In the genomic region with DNA sequence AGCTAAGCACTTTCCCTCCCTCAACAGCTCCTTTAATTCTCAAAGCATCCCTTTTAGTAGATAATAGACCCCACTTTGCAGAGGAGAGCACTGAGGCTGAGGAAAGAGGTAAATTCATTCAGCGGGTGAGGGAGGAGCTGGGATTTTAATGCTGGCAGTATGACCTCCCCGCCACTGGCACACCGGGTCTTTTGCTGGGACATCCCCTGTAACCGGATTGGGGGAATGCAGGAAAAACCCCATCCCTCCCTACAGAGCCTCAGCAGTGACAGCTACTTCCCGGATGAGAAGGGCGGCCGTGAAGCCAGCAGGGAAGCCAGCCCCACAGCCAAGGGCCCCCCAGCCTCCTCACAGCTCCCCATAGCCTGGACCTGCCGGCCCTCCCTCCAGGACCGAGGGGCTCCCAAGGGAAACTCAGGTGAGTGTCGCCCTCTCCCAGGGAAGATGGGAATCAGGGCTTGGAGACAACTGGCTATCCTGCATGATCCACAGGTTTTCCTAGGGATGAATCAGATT, we compare ENCODE assay signal across 23 cellular contexts. TPM values are rescaled to one million over a fixed set of nuclear protein-coding genes. Genes with fewer than 3 reads are reported as not detected.
DNase-seq lines count a peak whose midpoint lies in the region; ATAC-seq and TF ChIP-seq lines count a peak whose summit lies in the region.
"Had no signal": no experiment of that assay in that cellular context is flagged by ENCODE, and none has a peak within 500 bp of the region (broad histone marks: within the 10 kb centered on the region; RNA-seq: fewer than 3 reads in every experiment).

No MANE protein-coding gene starts in this region.

- no peak overlapping the region for H2BK5ac ChIP-seq in H9 (ENCODE audit: insufficient read length, low read length)

- no peaks in the 10 kb centered on the region; a peak in 1 of 5 replicates for H3K9me3 Mint-ChIP-seq in H9
- H3K9me3 Mint-ChIP-seq in endothelial cell (ENCODE audit: unreplicated experiment), result no peaks in the 10 kb centered on the region
- H3K9me3 Mint-ChIP-seq: CD8-positive, alpha-beta T cell had no signal

- H3K27me3 ChIP-seq in H9 (ENCODE audit: insufficient read depth, low read length) (no peaks in the 10 kb centered on the region), colonic mucosa (no peaks in the 10 kb centered on the region), spleen (replicated peaks in 1 of 7) (no peaks in the 10 kb centered on the region)

- no peak overlapping the region for H3K27ac ChIP-seq in H9 (ENCODE audit: insufficient read length, low read depth, low read length)
- no peak overlapping the region for H3K27ac ChIP-seq in colonic mucosa
- peak overlapping the region in 7 of 8 donors; percentile 36 to 85 (median 78) for H3K27ac ChIP-seq in spleen

- H3K36me3 Mint-ChIP-seq in H9 (ENCODE audit: insufficient read depth in 1 of 3, low read depth in 3 of 3), result peaks cover 3 to 17% (median 15%) of the 10 kb centered on the region in 3 experiments
- peaks cover 11% of the 10 kb centered on the region for H3K36me3 Mint-ChIP-seq in endothelial cell (ENCODE audit: low read depth, unreplicated experiment)

- no peak for TF ChIP-seq CTCF in H9 (conservative IDR thresholded peaks at IDR 0.05)
- no peak for TF ChIP-seq CTCF in colonic mucosa (IDR thresholded peaks at IDR 0.05)
- no peak for TF ChIP-seq CTCF in endothelial cell (IDR thresholded peaks at IDR 0.05; ENCODE audit: unreplicated experiment)
- no peak for TF ChIP-seq CTCF in spleen (IDR thresholded peaks at IDR 0.05 in 8 of 11, conservative IDR thresholded peaks at IDR 0.05 in 3 of 11)

- H3K4me3 Mint-ChIP-seq in H9 (peak overlapping the region in 1 of 2 experiments; percentile 4; a peak in 1 of 5 replicates), endothelial cell (ENCODE audit: unreplicated experiment) (no peak overlapping the region)
- H3K4me3 Mint-ChIP-seq: CD8-positive, alpha-beta T cell had no signal

- H3K23ac ChIP-seq in H9 (ENCODE audit: insufficient read length, low read depth, low read length), result no peak overlapping the region

- no peak overlapping the region for H3K56ac ChIP-seq in H9 (ENCODE audit: insufficient read length, low read depth, low read length)

- H3K27me3 Mint-ChIP-seq in H9 (ENCODE audit: low read depth) (no peaks in the 10 kb centered on the region), endothelial cell (ENCODE audit: unreplicated experiment) (peaks cover 10% of the 10 kb centered on the region)

- no peak overlapping the region for H3T11ph ChIP-seq in H9 (ENCODE audit: low read length)

- H3K4me3 ChIP-seq in colonic mucosa, result no peak overlapping the region
- H3K4me3 ChIP-seq in spleen, result peak overlapping the region in 6 of 8 donors; percentile 5 to 63 (median 28)
- H3K4me3 ChIP-seq: GM12878 had no signal

- H4K20me1 ChIP-seq in H9 (ENCODE audit: control insufficient read depth, insufficient read depth, insufficient read length), result no peaks in the 10 kb centered on the region

- H3K4me1 ChIP-seq in H9 (ENCODE audit: insufficient read depth, low read length) (no peaks in the 10 kb centered on the region), colonic mucosa (no peaks in the 10 kb centered on the region), spleen (peaks cover 24 to 85% (median 57%) of the 10 kb centered on the region in 6 donors)
- H3K4me1 ChIP-seq: Caco-2 had no signal

- WGBS in H9 (ENCODE audit: extremely low coverage, insufficient read length, low lambda C conversion rate), result no CpG with 5 or more reads among the region's 10 CpGs
- 59 to 86% (median 70%) methylated on average over 10 of the region's 10 CpGs for WGBS in spleen, 5 donors

- no peaks in the 10 kb centered on the region; the same call in none of the 2 replicates for H3K79me2 ChIP-seq in H9 (ENCODE audit: insufficient read depth, low read length)

- DNase-seq in H9 (peak; percentile 29), colonic mucosa (peak; percentile 12), endothelial cell (ENCODE audit: low spot score) (no peak), spleen (peak; percentile 73)
- DNase-seq in stimulated activated CD4-positive, alpha-beta T cell treated with anti-CD3 and anti-CD28 coated beads, Interleukin-1b, Interleukin-23, amount 100 ng/mL, for 48 hours, result no peak
- DNase-seq in stimulated activated CD4-positive, alpha-beta T cell treated with anti-CD3 and anti-CD28 coated beads, Interleukin-12 subunit alpha, Interleukin-12 subunit beta, amount 100 ng/mL, for 4 hours, result no peak
- DNase-seq: C1 segment of cervical spinal cord, Caco-2, KBM-7, MV-4-11, NCI-H1105, NCI-H1436 treated with DMSO at 0.1 percent for 48 hours, NCI-H1930, NCI-H2107, NCI-H524, NCI-H774 had no signal

- no peak overlapping the region for H2BK20ac ChIP-seq in H9 (ENCODE audit: low read depth, low read length, poor library complexity, severe bottlenecking)

- H4K8ac ChIP-seq in H9 (replicated peaks; ENCODE audit: insufficient read length, low read depth, low read length), result no peak overlapping the region

- H3K27ac Mint-ChIP-seq in H9 (no peak overlapping the region), endothelial cell (ENCODE audit: unreplicated experiment) (peak overlapping the region; percentile 5)
- H3K27ac Mint-ChIP-seq: CD8-positive, alpha-beta T cell had no signal

- H3K4ac ChIP-seq in H9 (ENCODE audit: low read depth, low read length), result no peak overlapping the region

- no peaks in the 10 kb centered on the region for H3K36me3 ChIP-seq in colonic mucosa
- H3K36me3 ChIP-seq in spleen, result peaks cover 0 to 42% (median 0%) of the 10 kb centered on the region in 6 donors

- H3K9me3 ChIP-seq in H9 (ENCODE audit: control insufficient read depth, low read depth, low read length), result no peaks in the 10 kb centered on the region
- H3K9me3 ChIP-seq in colonic mucosa, result no peaks in the 10 kb centered on the region
- H3K9me3 ChIP-seq in spleen, result no peaks in the 10 kb centered on the region
- H3K9me3 ChIP-seq: Caco-2 had no signal

- no peak overlapping the region for H4K5ac ChIP-seq in H9 (ENCODE audit: insufficient read length, low read depth, low read length)

- no peak overlapping the region for H2AFZ ChIP-seq in H9 (ENCODE audit: low read length)

- H3K14ac ChIP-seq in H9 (ENCODE audit: insufficient read depth, low read length), result no peak overlapping the region; the same call in 1 of the 2 replicates

- ATAC-seq in GM21367 (IDR thresholded peaks at IDR 0.05; ENCODE audit: unreplicated experiment), result no peak
- no peak for ATAC-seq in HG03432 (IDR thresholded peaks at IDR 0.05; ENCODE audit: unreplicated experiment)
- ATAC-seq: CD8-positive, alpha-beta T cell; GM12878 had no signal

- no peak overlapping the region for H2AK5ac ChIP-seq in H9 (ENCODE audit: insufficient read length, low read length)

- H2BK120ac ChIP-seq in H9 (ENCODE audit: low read depth, low read length, poor library complexity, severe bottlenecking), result no peak overlapping the region

- H3K18ac ChIP-seq in H9 (ENCODE audit: insufficient read length, low read depth, low read length), result no peak overlapping the region

- no peak overlapping the region for H2BK15ac ChIP-seq in H9 (ENCODE audit: low read depth, low read length)

- H3K4me1 Mint-ChIP-seq in H9, result peaks cover 6 to 9% of the 10 kb centered on the region in 2 experiments
- H3K4me1 Mint-ChIP-seq in endothelial cell (ENCODE audit: unreplicated experiment), result peaks cover 77% of the 10 kb centered on the region

- H3K79me1 ChIP-seq in H9 (ENCODE audit: insufficient read depth, low read depth, low read length, poor library complexity, severe bottlenecking), result peaks cover 3% of the 10 kb centered on the region

- no peak overlapping the region for H3K9ac ChIP-seq in H9 (ENCODE audit: extremely low read depth, insufficient read length, low read length)
- H3K9ac ChIP-seq in colonic mucosa (ENCODE audit: low read depth in 2 of 2, low read length in 2 of 2), result no peak overlapping the region

- no peak overlapping the region for H4K91ac ChIP-seq in H9 (ENCODE audit: insufficient read length, low read depth, low read length)

- no peaks in the 10 kb centered on the region for H3K23me2 ChIP-seq in H9 (ENCODE audit: insufficient read length, low read depth, low read length, poor library complexity, severe bottlenecking)

- no peak overlapping the region for H3K4me2 ChIP-seq in H9 (ENCODE audit: insufficient read depth, insufficient read length, low read length)

- no peak overlapping the region for H2BK12ac ChIP-seq in H9 (ENCODE audit: insufficient read length, low read depth, low read length)

- intact Hi-C loops in colonic mucosa (cut with DNase I), result no loop called here
- intact Hi-C loops in spleen (cut with DNase I; ENCODE audit: low total_unique reads), result loop anchor here (5.0 kb wide), 1 partner anchor 232 kb away; a partner anchor contains a TSS

- no peak for TF ChIP-seq POLR2A in spleen (IDR thresholded peaks at IDR 0.05)

RNA-seq across cellular contexts. Expression of a gene that starts 12.1 kb away (rescaled TPM):
- total RNA-seq in H9 (2021) (30.3 and 31.2 TPM in 2 replicates), colonic mucosa (1 to 10 TPM; 3.7 to 5.7 TPM), endothelial cell (ENCODE audit: unreplicated experiment) (23.9 TPM), spleen (10 to 100 TPM in 6 of 7 donors, 1 to 10 TPM in 1; 8.7 to 15.7 (median 11.9) TPM)
- 1 to 10 TPM; 1.7 to 3.3 (median 2.0) TPM for polyA plus RNA-seq in spleen

RNA-seq across cellular contexts. Expression of a gene that starts 22.0 kb away (rescaled TPM):
- 4.4 and 6.2 TPM in 2 replicates for total RNA-seq in H9 (2021)
- 1 to 10 TPM; 1.9 TPM for total RNA-seq in colonic mucosa
- 18.0 TPM for total RNA-seq in endothelial cell (ENCODE audit: unreplicated experiment)
- total RNA-seq in spleen, result not detected
- under 1 TPM in 2 of 3 donors, not detected in 1; 0.11 to 0.20 TPM for polyA plus RNA-seq in spleen
- total RNA-seq: A673; CD8-positive, alpha-beta T cell; GM12878; MCF 10A had no signal

RNA-seq across cellular contexts. Expression of a gene that starts 36.9 kb away (rescaled TPM):
- 0.31 and 0.39 TPM in 2 replicates for total RNA-seq in H9 (2021)
- total RNA-seq in colonic mucosa, result under 1 TPM; 0.16 to 0.44 TPM
- total RNA-seq in endothelial cell (ENCODE audit: unreplicated experiment), result 0.82 TPM
- 1 to 10 TPM in 6 of 7 donors, under 1 TPM in 1; 0.94 to 3.9 (median 2.6) TPM for total RNA-seq in spleen
- 1 to 10 TPM in 2 of 3 donors, under 1 TPM in 1; 0.86 to 3.0 (median 2.3) TPM for polyA plus RNA-seq in spleen
- total RNA-seq: LHCN-M2 had no signal

RNA-seq across cellular contexts. Expression of a gene that starts 55.6 kb away (rescaled TPM):
- 0.26 TPM in 1 of 2 replicates, not detected in the other for total RNA-seq in H9 (2021)
- 100 to 1,000 TPM; 261 to 273 TPM for total RNA-seq in colonic mucosa
- total RNA-seq in endothelial cell (ENCODE audit: unreplicated experiment), result 0.36 TPM
- total RNA-seq in spleen, result 1 to 10 TPM in 1 of 7 donors, under 1 TPM in 5, not detected in 1; 0.14 to 1.4 (median 0.48) TPM
- under 1 TPM; 0.12 to 0.22 (median 0.20) TPM for polyA plus RNA-seq in spleen

Comparison
In these comparisons a context has a peak if more than half of its experiments do, and no peak if none do; other contexts are left out.
1. DNase-seq: peak in H9 (single experiment), colonic mucosa (single experiment) and spleen (single experiment); none in endothelial cell (single experiment), stimulated activated CD4-positive, alpha-beta T cell treated with anti-CD3 and anti-CD28 coated beads, Interleukin-1b, Interleukin-23, amount 100 ng/mL, for 48 hours (single experiment) and stimulated activated CD4-positive, alpha-beta T cell treated with anti-CD3 and anti-CD28 coated beads, Interleukin-12 subunit alpha, Interleukin-12 subunit beta, amount 100 ng/mL, for 4 hours (single experiment).
2. H3K27ac ChIP-seq: peak in spleen (7 of 8); none in H9 (single experiment) and colonic mucosa (single experiment).